ENCODE assay signal across 9 cellular contexts in genomic region chr17:77454560-77455095, GRCh38.
A peak's percentile ranks its signal among the peaks of the same experiment; 100 is the strongest.
DNase-seq lines count a peak whose midpoint lies in the region; ATAC-seq and TF ChIP-seq lines count a peak whose summit lies in the region.
"Had no signal": no experiment of that assay in that cellular context is flagged by ENCODE, and none has a peak within 500 bp of the region (broad histone marks: within the 10 kb centered on the region; RNA-seq: fewer than 3 reads in every experiment).

No MANE protein-coding gene starts in this region.

- H3K9me3 Mint-ChIP-seq in T-helper 1 cell treated with Interleukin-12 subunit alpha and Interleukin-12 subunit beta and Interleukin-4 antibody, amounts not matched to agents 30 μg/mL and 1 μg/mL, for 36 hours: no peaks in the 10 kb centered on the region
- H3K9me3 Mint-ChIP-seq in activated T-cell treated with anti-CD3 and anti-CD28 coated beads, Interleukin-2, amount 50 U/mL, for 4 hours: no peaks in the 10 kb centered on the region

- H3K4me1 Mint-ChIP-seq in T-helper 1 cell treated with Interleukin-12 subunit alpha and Interleukin-12 subunit beta and Interleukin-4 antibody, amounts not matched to agents 30 μg/mL and 1 μg/mL, for 36 hours (ENCODE audit: low read depth): peaks cover 66% of the 10 kb centered on the region
- peaks cover 61% of the 10 kb centered on the region for H3K4me1 Mint-ChIP-seq in activated T-cell treated with anti-CD3 and anti-CD28 coated beads, Interleukin-2, amount 50 U/mL, for 4 hours (ENCODE audit: low read depth)

- no peaks in the 10 kb centered on the region for H3K9me3 ChIP-seq in ascending aorta

- H3K27ac ChIP-seq in ascending aorta: no peak overlapping the region
- H3K27ac ChIP-seq: 22Rv1 had no signal

- H3K4me3 Mint-ChIP-seq in T-helper 1 cell treated with Interleukin-12 subunit alpha and Interleukin-12 subunit beta and Interleukin-4 antibody, amounts not matched to agents 30 μg/mL and 1 μg/mL, for 36 hours: peak overlapping the region; percentile 100
- H3K4me3 Mint-ChIP-seq in activated T-cell treated with anti-CD3 and anti-CD28 coated beads, Interleukin-2, amount 50 U/mL, for 4 hours: peak overlapping the region; percentile 96

- H3K4me3 ChIP-seq in ascending aorta: peak overlapping the region in 1 of 2 donors; percentile 1

- H3K27me3 ChIP-seq in ascending aorta: no peaks in the 10 kb centered on the region

- peak overlapping the region; percentile 96 for H3K27ac Mint-ChIP-seq in T-helper 1 cell treated with Interleukin-12 subunit alpha and Interleukin-12 subunit beta and Interleukin-4 antibody, amounts not matched to agents 30 μg/mL and 1 μg/mL, for 36 hours

- peaks cover 15 to 18% of the 10 kb centered on the region in 2 donors for H3K4me1 ChIP-seq in ascending aorta

- H3K36me3 ChIP-seq in ascending aorta: no peaks in the 10 kb centered on the region

- ATAC-seq in activated T-cell treated with anti-CD3 and anti-CD28 coated beads, Interleukin-2, amount 50 U/mL, for 4 hours: no peak
- ATAC-seq in stimulated activated naive CD8-positive, alpha-beta T cell treated with anti-CD3 and anti-CD28 coated beads, Interleukin-15, Interleukin-2, amounts not matched to agents 100 U/mL and 50 U/mL, for 24 hours: no peak
- ATAC-seq in HG03565 (IDR thresholded peaks at IDR 0.05; ENCODE audit: unreplicated experiment): no peak

- H3K27me3 Mint-ChIP-seq in T-helper 1 cell treated with Interleukin-12 subunit alpha and Interleukin-12 subunit beta and Interleukin-4 antibody, amounts not matched to agents 30 μg/mL and 1 μg/mL, for 36 hours (ENCODE audit: low read depth): no peaks in the 10 kb centered on the region
- H3K27me3 Mint-ChIP-seq in activated T-cell treated with anti-CD3 and anti-CD28 coated beads, Interleukin-2, amount 50 U/mL, for 4 hours (ENCODE audit: low read depth): no peaks in the 10 kb centered on the region

- intact Hi-C loops in ascending aorta (cut with DNase I): no loop called here

- DNase-seq in T-helper 1 cell (no peak), islet precursor cell (peak; percentile 86), NCI-H2107 (lab: John Stamatoyannopoulos, UW) (no peak), ascending aorta (ENCODE audit: low spot score in 2 of 2) (no peak)
- no peak for DNase-seq in activated T-cell treated with anti-CD3 and anti-CD28 coated beads, Interleukin-2, amount 50 U/mL, for 4 hours
- peak; percentile 36 for DNase-seq in stimulated activated naive CD8-positive, alpha-beta T cell treated with anti-CD3 and anti-CD28 coated beads, Interleukin-15, Interleukin-2, amounts not matched to agents 100 U/mL and 50 U/mL, for 24 hours

- peaks cover 51% of the 10 kb centered on the region for H3K36me3 Mint-ChIP-seq in T-helper 1 cell treated with Interleukin-12 subunit alpha and Interleukin-12 subunit beta and Interleukin-4 antibody, amounts not matched to agents 30 μg/mL and 1 μg/mL, for 36 hours (ENCODE audit: low read depth)
- peaks cover 8% of the 10 kb centered on the region for H3K36me3 Mint-ChIP-seq in activated T-cell treated with anti-CD3 and anti-CD28 coated beads, Interleukin-2, amount 50 U/mL, for 4 hours (ENCODE audit: insufficient read depth)

- TF ChIP-seq CTCF in ascending aorta (IDR thresholded peaks at IDR 0.05): no peak

Comparison
In these comparisons a context has a peak if more than half of its experiments do, and no peak if none do; other contexts are left out.
1. DNase-seq: peak in islet precursor cell (single experiment) and stimulated activated naive CD8-positive, alpha-beta T cell treated with anti-CD3 and anti-CD28 coated beads, Interleukin-15, Interleukin-2, amounts not matched to agents 100 U/mL and 50 U/mL, for 24 hours (single experiment); none in T-helper 1 cell (0 of 5), activated T-cell treated with anti-CD3 and anti-CD28 coated beads, Interleukin-2, amount 50 U/mL, for 4 hours (single experiment), NCI-H2107 (single experiment) and ascending aorta (0 of 2).